1 cellular context compared by ENCODE assay signal in genomic region chr7:101410743-101411476, GRCh38.
TF ChIP-seq lines count a peak whose summit lies in the region.

No MANE protein-coding gene starts in this region.

TF ChIP-seq in HepG2, 621 proteins besides CTCF, POLR2A, EP300 and RAD21 (continued from another document and continues in another):
- TF ChIP-seq AKNA (CRISPR knock-in tag; IDR thresholded peaks at IDR 0.05; ENCODE audit: borderline replicate concordance) (no peak), ZNF20 (CRISPR knock-in tag; IDR thresholded peaks at IDR 0.05) (no peak), ZNF687 (CRISPR knock-in tag; IDR thresholded peaks at IDR 0.05) (peak; percentile 59), ZMAT3 (CRISPR knock-in tag; conservative IDR thresholded peaks at IDR 0.05) (no peak), HMG20B (CRISPR knock-in tag; conservative IDR thresholded peaks at IDR 0.05) (no peak), ZNF776 (CRISPR knock-in tag; IDR thresholded peaks at IDR 0.05) (no peak), ZNF775 (CRISPR knock-in tag; IDR thresholded peaks at IDR 0.05; ENCODE audit: borderline replicate concordance) (no peak), PHF8 (CRISPR knock-in tag; IDR thresholded peaks at IDR 0.05) (no peak), HNF1B (CRISPR knock-in tag; IDR thresholded peaks at IDR 0.05) (peak; percentile 49), NR2F6 (IDR thresholded peaks at IDR 0.05) (no peak), NR2F6 (CRISPR knock-in tag; IDR thresholded peaks at IDR 0.05) (no peak; the same call in 1 of the 2 replicates), MAX (IDR thresholded peaks at IDR 0.05) (no peak; the same call in 1 of the 2 replicates), KMT2B (CRISPR knock-in tag; IDR thresholded peaks at IDR 0.05) (no peak), SIX4 (CRISPR knock-in tag; IDR thresholded peaks at IDR 0.05) (no peak), FLYWCH1 (CRISPR knock-in tag; IDR thresholded peaks at IDR 0.05) (no peak), ZNF839 (CRISPR knock-in tag; IDR thresholded peaks at IDR 0.05; ENCODE audit: borderline replicate concordance) (peak; percentile 69; the same call in 1 of the 2 replicates), ZNF260 (CRISPR knock-in tag; IDR thresholded peaks at IDR 0.05; ENCODE audit: borderline replicate concordance, low read depth) (no peak), ZNF414 (CRISPR knock-in tag; IDR thresholded peaks at IDR 0.05) (0 out of 2 replicates have a peak, but pooled peaks have one; percentile 60), SMAD9 (CRISPR knock-in tag; IDR thresholded peaks at IDR 0.05) (no peak), GABPA (IDR thresholded peaks at IDR 0.05; ENCODE audit: low read depth, low read length) (no peak), GABPA (CRISPR knock-in tag; IDR thresholded peaks at IDR 0.05; ENCODE audit: low read depth) (peak; percentile 20; the same call in 1 of the 2 replicates), ZNF362 (CRISPR knock-in tag; IDR thresholded peaks at IDR 0.05; ENCODE audit: borderline replicate concordance) (no peak), ZNF263 (CRISPR knock-in tag; IDR thresholded peaks at IDR 0.05) (no peak), THRA (CRISPR knock-in tag; IDR thresholded peaks at IDR 0.05; ENCODE audit: borderline replicate concordance) (peak; percentile 54; the same call in 1 of the 2 replicates), ZNF34 (CRISPR knock-in tag; IDR thresholded peaks at IDR 0.05; ENCODE audit: borderline replicate concordance) (no peak), GTF3A (CRISPR knock-in tag; conservative IDR thresholded peaks at IDR 0.05) (no peak), YEATS2 (CRISPR knock-in tag; IDR thresholded peaks at IDR 0.05; ENCODE audit: borderline replicate concordance) (no peak), NCOA2 (CRISPR knock-in tag; IDR thresholded peaks at IDR 0.05) (no peak), ZNF543 (CRISPR knock-in tag; IDR thresholded peaks at IDR 0.05) (no peak), THYN1 (CRISPR knock-in tag; IDR thresholded peaks at IDR 0.05; ENCODE audit: borderline replicate concordance, low read depth) (no peak), NR3C1 (CRISPR knock-in tag; IDR thresholded peaks at IDR 0.05) (no peak), IRF2 (CRISPR knock-in tag; IDR thresholded peaks at IDR 0.05) (0 out of 2 replicates have a peak, but pooled peaks have one; percentile 20), GMEB2 (CRISPR knock-in tag; IDR thresholded peaks at IDR 0.05; ENCODE audit: low read depth) (no peak), GATA4 (IDR thresholded peaks at IDR 0.05; ENCODE audit: borderline replicate concordance, low read depth) (no peak), HNRNPL (IDR thresholded peaks at IDR 0.05; ENCODE audit: low read depth, low read length) (0 out of 2 replicates have a peak, but pooled peaks have one; percentile 34), ZNF496 (CRISPR knock-in tag; IDR thresholded peaks at IDR 0.05; ENCODE audit: insufficient replicate concordance) (no peak), SALL1 (CRISPR knock-in tag; IDR thresholded peaks at IDR 0.05) (peak; percentile 65; the same call in 1 of the 2 replicates), ZSCAN21 (CRISPR knock-in tag; IDR thresholded peaks at IDR 0.05; ENCODE audit: borderline replicate concordance) (0 out of 2 replicates have a peak, but pooled peaks have one; percentile 49), ZNF800 (CRISPR knock-in tag; IDR thresholded peaks at IDR 0.05) (no peak), ZNF275 (CRISPR knock-in tag; IDR thresholded peaks at IDR 0.05; ENCODE audit: borderline replicate concordance) (no peak), DPF2 (CRISPR knock-in tag; IDR thresholded peaks at IDR 0.05; ENCODE audit: borderline replicate concordance, low read depth) (no peak), NFIB (CRISPR knock-in tag; IDR thresholded peaks at IDR 0.05; ENCODE audit: borderline replicate concordance) (no peak), HIVEP1 (CRISPR knock-in tag; IDR thresholded peaks at IDR 0.05) (no peak), CREBL2 (CRISPR knock-in tag; IDR thresholded peaks at IDR 0.05; ENCODE audit: borderline replicate concordance) (no peak), MAFF (IDR thresholded peaks at IDR 0.05; ENCODE audit: low read depth, low read length) (no peak)
